9 cellular contexts compared by ENCODE assay signal in genomic region chr2:164994664-164995299, GRCh38. TPM values are rescaled to one million over a fixed set of nuclear protein-coding genes. Genes with fewer than 3 reads are reported as not detected.
DNase-seq lines count a peak whose midpoint lies in the region; ATAC-seq, FAIRE-seq and TF ChIP-seq lines count a peak whose summit lies in the region.
"Not testable (repeated sequence)": the region's sequence is repeated elsewhere in the genome, so short reads cannot be mapped to it uniquely, and the experiment has no call there.
"Had no signal": no experiment of that assay in that cellular context is flagged by ENCODE, and none has a peak within 500 bp of the region (broad histone marks: within the 10 kb centered on the region; RNA-seq: fewer than 3 reads in every experiment).

No MANE protein-coding gene starts in this region.

- H3K9me3 ChIP-seq in PC-3 (ENCODE audit: low read length); kidney (ENCODE audit: control insufficient read depth in 1 of 2, low read length in 2 of 2); spleen: not testable (repeated sequence)

- H3K4me3 ChIP-seq in LNCaP clone FGC (ENCODE audit: low read depth, low read length) (peak overlapping the region; percentile 39), PC-3 (ENCODE audit: low read length) (peak overlapping the region; percentile 60)
- not testable (repeated sequence) for H3K4me3 ChIP-seq in kidney (ENCODE audit: low read length in 2 of 2); spleen

- CTCF ChIA-PET in PC-3 (lab: Charles Lee), result not testable (repeated sequence)

- TF ChIP-seq POLR2A in spleen (IDR thresholded peaks at IDR 0.05), result not testable (repeated sequence)

- not testable (repeated sequence) for DNase-seq in LNCaP clone FGC (ENCODE audit: low read depth); PC-3
- peak; percentile 8 for DNase-seq in activated gamma-delta T cell (lab: John Stamatoyannopoulos, UW)
- DNase-seq in kidney, result peak; percentile 70
- DNase-seq in spleen, result peak; percentile 76

- not testable (repeated sequence) for H3K4me1 ChIP-seq in PC-3 (ENCODE audit: insufficient read depth, low read length); kidney (ENCODE audit: control insufficient read depth in 1 of 2, insufficient read depth in 1 of 2, low read depth in 1 of 2, low read length in 2 of 2)
- H3K4me1 ChIP-seq in spleen, result peaks cover 0 to 29% (median 14%) of the 10 kb centered on the region in 6 donors

- not testable (repeated sequence) for BruUV-seq in PC-3 (replicated peaks; lab: Mats Ljungman, UMichigan)

- H3K27me3 ChIP-seq in PC-3 (ENCODE audit: low read length); spleen (replicated peaks in 1 of 7): not testable (repeated sequence)

- H3K27ac ChIP-seq in 22Rv1, result peak overlapping the region; percentile 57
- H3K27ac ChIP-seq in PC-3 (ENCODE audit: low read length); kidney (ENCODE audit: low read depth in 2 of 2, low read length in 2 of 2); spleen: not testable (repeated sequence)

- H3K9me2 ChIP-seq in PC-3 (replicated peaks; ENCODE audit: low read length), result not testable (repeated sequence)

- WGBS in spleen, 5 donors, result 94 to 98% (median 97%) methylated on average over 22 to 43 of the region's 43 CpGs

- H3K79me2 ChIP-seq in PC-3 (ENCODE audit: low read length), result not testable (repeated sequence)

- peak; percentile 17 for ATAC-seq in PC-3

- H2AFZ ChIP-seq in PC-3 (ENCODE audit: low read length), result peak overlapping the region; percentile 42

- FAIRE-seq in kidney (lab: Jason Lieb, UNC), result not testable (repeated sequence)

- not testable (repeated sequence) for H3K9ac ChIP-seq in PC-3 (ENCODE audit: low read length); kidney (ENCODE audit: low read length in 2 of 2)

- POLR2A ChIA-PET in PC-3 (lab: Charles Lee; ENCODE audit: unreplicated experiment), result not testable (repeated sequence)

- H3K4me2 ChIP-seq in PC-3 (ENCODE audit: low read length), result peak overlapping the region; percentile 74

- H3K36me3 ChIP-seq in PC-3 (ENCODE audit: low read depth, low read length); kidney (ENCODE audit: control insufficient read depth in 1 of 2, insufficient read depth in 2 of 2, low read length in 2 of 2); spleen: not testable (repeated sequence)

- not testable (repeated sequence) for TF ChIP-seq CTCF in 22Rv1 (IDR thresholded peaks at IDR 0.05); LNCaP clone FGC (IDR thresholded peaks at IDR 0.05; ENCODE audit: control insufficient read depth, extremely low read depth, insufficient read depth); PC-3 (conservative IDR thresholded peaks at IDR 0.05; ENCODE audit: low read depth, low read length); kidney (IDR thresholded peaks at IDR 0.05; ENCODE audit: borderline replicate concordance, extremely low read depth, insufficient read depth); spleen (IDR thresholded peaks at IDR 0.05 in 8 of 11, conservative IDR thresholded peaks at IDR 0.05 in 3 of 11)

- intact Hi-C loops in PC-3 (cut with micrococcal nuclease); kidney (cut with DNase I); spleen (cut with DNase I; ENCODE audit: low total_unique reads): not testable (repeated sequence)

- not testable (repeated sequence) for H4K20me1 ChIP-seq in PC-3 (ENCODE audit: low read length)

- H3F3A ChIP-seq in PC-3 (ENCODE audit: low read length, unreplicated experiment), result not testable (repeated sequence)

RNA-seq across cellular contexts. Expression of gene SLC38A11, which starts 39.5 kb away (rescaled TPM):
- total RNA-seq in PC-3 (2014; rRNA removed), result 0.36 TPM in 1 of 2 replicates, not detected in the other
- 20.0 TPM for total RNA-seq in kidney
- 6.5 TPM for polyA plus RNA-seq in kidney (ENCODE audit: insufficient read depth, low read depth, low replicate concordance)
- total RNA-seq in spleen, result 10 to 100 TPM in 6 of 7 donors, 1 to 10 TPM in 1; 5.8 to 41.4 (median 27.9) TPM
- 10 to 100 TPM in 2 of 3 donors, 1 to 10 TPM in 1; 8.5 to 48.6 (median 16.6) TPM for polyA plus RNA-seq in spleen
- total RNA-seq: A673; CD4-positive, alpha-beta T cell; CD8-positive, alpha-beta T cell had no signal
